21 cellular contexts compared by ENCODE assay signal in the genomic region with DNA sequence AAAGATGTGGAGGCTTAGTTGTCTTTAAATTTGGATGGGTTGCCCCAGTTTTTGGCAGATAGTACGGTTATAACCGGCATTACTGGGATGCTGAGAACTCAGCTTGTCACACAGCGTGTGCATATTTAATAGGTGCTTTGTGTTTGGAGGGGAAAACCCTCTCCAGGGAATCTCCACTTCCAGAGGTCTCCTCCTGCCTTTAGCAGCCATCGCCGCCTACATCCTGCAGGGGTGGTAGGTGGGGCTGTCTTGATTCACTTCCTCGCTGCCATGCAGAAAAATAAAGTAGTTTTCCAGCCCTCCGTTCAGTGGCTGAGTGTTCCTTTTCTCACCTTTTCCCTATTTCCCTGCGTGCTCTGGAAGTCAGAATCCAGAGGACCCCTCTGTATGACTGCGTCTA.
DNase-seq lines count a peak whose midpoint lies in the region; ATAC-seq and TF ChIP-seq lines count a peak whose summit lies in the region.
"Had no signal": no experiment of that assay in that cellular context is flagged by ENCODE, and none has a peak within 500 bp of the region (broad histone marks: within the 10 kb centered on the region; RNA-seq: fewer than 3 reads in every experiment).

No MANE protein-coding gene starts in this region.

- H3K4me3 ChIP-seq in AG10803 (ENCODE audit: low read length) (peak overlapping the region; percentile 36), smooth muscle cell (no peak overlapping the region), spleen (no peak overlapping the region)
- H3K4me3 ChIP-seq: K562, lung, skin epidermis had no signal

- DNase-seq in AG10803 (ENCODE audit: low read depth): no peak
- DNase-seq in smooth muscle cell (lab: John Stamatoyannopoulos, UW; ENCODE audit: unreplicated experiment): no peak
- no peak for DNase-seq in amygdala (lab: John Stamatoyannopoulos, UW)
- DNase-seq in OCI-M2 (lab: John Stamatoyannopoulos, UW; ENCODE audit: unreplicated experiment): no peak
- no peak for DNase-seq in spleen
- DNase-seq: activated CD4-positive, alpha-beta T cell treated with anti-CD3 and anti-CD28 coated beads, Interleukin-2, amount 50 U/mL, for 4 hours; activated gamma-delta T cell; cerebellar nuclear complex; effector CD4-positive, alpha-beta T cell; NCI-H2081 treated with DMSO at 0.1 percent for 48 hours; NCI-H69; SHP77 treated with DMSO at 0.1 percent for 48 hours; stimulated activated CD4-positive, alpha-beta T cell treated with anti-CD3 and anti-CD28 coated beads, Interleukin-4, amount 100 ng/mL, for 1 hour; T-cell had no signal

- no peak overlapping the region for H3K4me2 ChIP-seq in smooth muscle cell

- H3F3A ChIP-seq in smooth muscle cell (ENCODE audit: low read depth): peaks cover 4% of the 10 kb centered on the region

- no peak overlapping the region for H2AFZ ChIP-seq in smooth muscle cell (ENCODE audit: low read depth)

- H3K9me3 ChIP-seq in smooth muscle cell (replicated peaks; ENCODE audit: low read depth): no peaks in the 10 kb centered on the region
- no peaks in the 10 kb centered on the region for H3K9me3 ChIP-seq in spleen

- no peaks in the 10 kb centered on the region for H4K20me1 ChIP-seq in smooth muscle cell (ENCODE audit: low read depth)

- TF ChIP-seq CTCF in AG10803 (conservative IDR thresholded peaks at IDR 0.05; ENCODE audit: low read length) (no peak), VCaP (conservative IDR thresholded peaks at IDR 0.05) (no peak), smooth muscle cell (IDR thresholded peaks at IDR 0.05; ENCODE audit: borderline replicate concordance, insufficient read depth, poor library complexity, severe bottlenecking) (no peak), spleen (IDR thresholded peaks at IDR 0.05 in 8 of 11, conservative IDR thresholded peaks at IDR 0.05 in 3 of 11) (no peak)

- intact Hi-C loops in spleen (cut with DNase I; ENCODE audit: low total_unique reads): no loop called here

- H3K9ac ChIP-seq in smooth muscle cell (ENCODE audit: low read depth): no peak overlapping the region

- ATAC-seq in GM21515 (IDR thresholded peaks at IDR 0.05; ENCODE audit: unreplicated experiment): no peak
- ATAC-seq: esophagus mucosa, K562, T-cell had no signal

- 78% methylated on average over 9 of the region's 9 CpGs for WGBS in smooth muscle cell (ENCODE audit: low lambda C conversion rate)
- 90 to 97% (median 92%) methylated on average over 9 of the region's 9 CpGs for WGBS in spleen, 5 donors

- H3K27me3 ChIP-seq in layer of hippocampus (ENCODE audit: control insufficient read depth, insufficient read depth, low read length): no peaks in the 10 kb centered on the region
- H3K27me3 ChIP-seq in smooth muscle cell (ENCODE audit: low read depth): no peaks in the 10 kb centered on the region
- peaks cover 0 to 38% (median 0%) of the 10 kb centered on the region in 7 donors for H3K27me3 ChIP-seq in spleen (replicated peaks in 1 of 7)

- no peaks in the 10 kb centered on the region for H3K79me2 ChIP-seq in smooth muscle cell (ENCODE audit: low read depth)

- H3K36me3 ChIP-seq in smooth muscle cell (ENCODE audit: low read depth): no peaks in the 10 kb centered on the region
- H3K36me3 ChIP-seq in spleen: no peaks in the 10 kb centered on the region

- H3K4me1 ChIP-seq in smooth muscle cell (ENCODE audit: low read depth): no peaks in the 10 kb centered on the region
- H3K4me1 ChIP-seq in spleen: no peaks in the 10 kb centered on the region

- H3K27ac ChIP-seq in VCaP (peak overlapping the region; percentile 89), layer of hippocampus (ENCODE audit: low read depth, low read length) (peak overlapping the region; percentile 14), smooth muscle cell (ENCODE audit: low read depth) (peak overlapping the region; percentile 63), spleen (no peak overlapping the region)

- TF ChIP-seq POLR2A in spleen (IDR thresholded peaks at IDR 0.05): no peak

Comparison
In these comparisons a context has a peak if more than half of its experiments do, and no peak if none do; other contexts are left out.
1. H3K27ac ChIP-seq: peak in VCaP (single experiment), layer of hippocampus (single experiment) and smooth muscle cell (single experiment); none in spleen (0 of 8).